Comparison of ENCODE assay signal across 8 cellular contexts in the genomic region with DNA sequence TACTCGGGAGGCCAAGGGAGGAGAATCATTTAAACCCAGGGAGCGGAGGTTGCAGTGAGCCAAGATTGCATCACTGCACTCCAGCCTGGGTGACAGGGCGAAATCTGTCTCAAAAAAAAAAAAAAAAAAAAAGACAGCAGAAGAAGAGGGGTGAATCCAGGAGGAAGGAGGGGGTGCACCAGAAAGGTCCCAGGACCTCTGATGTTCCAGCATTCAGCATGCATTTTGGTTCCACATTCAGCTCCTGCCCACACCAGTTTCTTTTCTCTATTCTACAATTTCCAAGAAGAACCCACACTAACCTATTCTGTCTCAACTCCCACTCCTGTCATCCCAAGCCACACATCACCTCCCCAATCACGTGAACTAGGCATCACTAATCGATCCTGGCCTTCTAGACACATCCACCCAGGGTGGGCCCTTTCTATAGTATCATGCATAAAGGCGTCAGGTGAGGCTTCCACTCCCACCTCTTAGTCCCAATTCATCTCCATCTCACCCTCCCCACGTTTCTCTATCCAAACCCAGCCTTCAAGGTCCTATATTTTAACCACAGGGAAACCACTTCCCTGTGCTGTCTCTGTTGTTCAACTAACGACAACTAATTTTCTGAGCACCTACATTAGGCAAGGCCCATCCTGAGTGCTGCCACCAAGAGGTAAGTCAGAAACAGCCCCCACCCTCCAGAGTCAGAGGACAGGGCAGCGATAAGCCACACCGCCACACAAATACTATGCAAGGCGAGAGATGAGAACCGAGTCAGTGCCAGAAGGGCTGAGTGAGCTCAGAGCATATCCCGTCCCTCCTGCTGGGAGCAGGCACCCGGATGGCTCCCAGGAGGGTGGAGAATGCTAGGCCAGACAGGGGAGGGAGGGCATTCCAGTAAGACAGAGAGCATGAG. TPM values are rescaled to one million over a fixed set of nuclear protein-coding genes. Genes with fewer than 3 reads are reported as not detected.
DNase-seq lines count a peak whose midpoint lies in the region; ATAC-seq, FAIRE-seq and TF ChIP-seq lines count a peak whose summit lies in the region.

No MANE protein-coding gene starts in this region.

- DNase-seq in CD1c-positive myeloid dendritic cell (ENCODE audit: extremely low spot score) (peak; percentile 92), RCC 7860 (ENCODE audit: low spot score) (peak; percentile 92), heart left ventricle (peak; percentile 80 to 92 (median 86)), sciatic nerve (ENCODE audit: low spot score) (no peak), SHP77 treated with DMSO at 0.1 percent for 48 hours (lab: John Stamatoyannopoulos, UW) (no peak)
- peak; percentile 84 for DNase-seq in activated naive CD4-positive, alpha-beta T cell treated with anti-CD3 and anti-CD28 coated beads for 36 hours

- peak; percentile 85 for FAIRE-seq in RCC 7860 (lab: Jason Lieb, UNC)

- H3K27me3 ChIP-seq in heart left ventricle = no peaks in the 10 kb centered on the region

- peaks cover 12% of the 10 kb centered on the region for H3K36me3 Mint-ChIP-seq in activated naive CD4-positive, alpha-beta T cell treated with anti-CD3 and anti-CD28 coated beads for 36 hours (ENCODE audit: low read depth)

- no peaks in the 10 kb centered on the region for H3K36me3 ChIP-seq in heart left ventricle

- peak overlapping the region in 11 of 12 donors; percentile 87 to 99 (median 94) for H3K4me3 ChIP-seq in heart left ventricle

- peaks cover 49% of the 10 kb centered on the region for H3K4me1 Mint-ChIP-seq in activated naive CD4-positive, alpha-beta T cell treated with anti-CD3 and anti-CD28 coated beads for 36 hours (ENCODE audit: low read depth)

- CTCF ChIA-PET in activated naive CD4-positive, alpha-beta T cell treated with anti-CD3 and anti-CD28 coated beads for 36 hours (lab: Charles Lee) = interaction anchor here (0.7 to 4.2 kb wide), 15 partner anchors 8 to 58 kb away, joined by 3 to 27 read pairs (median 5); no protein-coding TSS in a partner anchor

- intact Hi-C loops in activated naive CD4-positive, alpha-beta T cell treated with anti-CD3 and anti-CD28 coated beads for 36 hours (cut with micrococcal nuclease) = loop anchor here (1.0 to 5.0 kb wide), 7 partner anchors 16 to 961 kb away; partner anchors contain the start of genes TSPAN14 and ZCCHC24
- intact Hi-C loops in heart left ventricle (cut with DNase I) (loop anchor here in 7 of 10 donors (2.0 to 10.0 kb wide), 5 partner anchors 41 to 128 kb away; partner anchors contain the start of gene TMEM254 (in 5 of the 7)), sciatic nerve (cut with DNase I) (loop anchor here (10.0 kb wide), 1 partner anchor 48 kb away; no protein-coding TSS in a partner anchor)

- peaks cover 32 to 87% (median 70%) of the 10 kb centered on the region in 12 donors for H3K4me1 ChIP-seq in heart left ventricle

- H3K27ac Mint-ChIP-seq in activated naive CD4-positive, alpha-beta T cell treated with anti-CD3 and anti-CD28 coated beads for 36 hours = peak overlapping the region; percentile 92

- 28 to 38% (median 32%) methylated on average over 13 to 14 of the region's 14 CpGs for WGBS in heart left ventricle, 4 donors

- H3K4me3 Mint-ChIP-seq in activated naive CD4-positive, alpha-beta T cell treated with anti-CD3 and anti-CD28 coated beads for 36 hours = peak overlapping the region; percentile 78

- H3K9me3 ChIP-seq in heart left ventricle = no peaks in the 10 kb centered on the region

- TF ChIP-seq POLR2A in heart left ventricle (IDR thresholded peaks at IDR 0.05) = peak in 1 of 2 donors; percentile 76

- H3K9me3 Mint-ChIP-seq in activated naive CD4-positive, alpha-beta T cell treated with anti-CD3 and anti-CD28 coated beads for 36 hours = no peaks in the 10 kb centered on the region

- peak in 9 of 12 donors; percentile 10 to 56 (median 35) for TF ChIP-seq CTCF in heart left ventricle (IDR thresholded peaks at IDR 0.05)

- ATAC-seq in GM19025 (IDR thresholded peaks at IDR 0.05; ENCODE audit: low read depth, unreplicated experiment) (peak; percentile 35), HG03159 (IDR thresholded peaks at IDR 0.05; ENCODE audit: unreplicated experiment) (peak; percentile 60), heart left ventricle (peak; percentile 66 to 80 (median 76)), sciatic nerve (peak; percentile 48)

- no peaks in the 10 kb centered on the region for H3K27me3 Mint-ChIP-seq in activated naive CD4-positive, alpha-beta T cell treated with anti-CD3 and anti-CD28 coated beads for 36 hours (ENCODE audit: low read depth)

- peak overlapping the region; percentile 96 to 100 (median 99) for H3K27ac ChIP-seq in heart left ventricle

RNA-seq across cellular contexts. Expression of gene ANXA11, which starts 2.2 kb away (rescaled TPM):
- total RNA-seq in activated naive CD4-positive, alpha-beta T cell treated with anti-CD3 and anti-CD28 coated beads for 36 hours = 100 to 1,000 TPM; 142 TPM
- total RNA-seq in heart left ventricle (100 to 1,000 TPM; 281 to 440 (median 368) TPM), sciatic nerve (205 TPM)
- 100 to 1,000 TPM; 152 to 487 TPM for polyA plus RNA-seq in heart left ventricle

Comparison
In these comparisons a context has a peak if more than half of its experiments do, and no peak if none do; other contexts are left out.
1. DNase-seq: peak in CD1c-positive myeloid dendritic cell (single experiment), RCC 7860 (single experiment), activated naive CD4-positive, alpha-beta T cell treated with anti-CD3 and anti-CD28 coated beads for 36 hours (single experiment) and heart left ventricle (5 of 5); none in sciatic nerve (single experiment) and SHP77 treated with DMSO at 0.1 percent for 48 hours (single experiment).
2. Peak in every context shown above with its lines, with median percentiles within 50 percentile points of each other: ATAC-seq.